In the genomic region with DNA sequence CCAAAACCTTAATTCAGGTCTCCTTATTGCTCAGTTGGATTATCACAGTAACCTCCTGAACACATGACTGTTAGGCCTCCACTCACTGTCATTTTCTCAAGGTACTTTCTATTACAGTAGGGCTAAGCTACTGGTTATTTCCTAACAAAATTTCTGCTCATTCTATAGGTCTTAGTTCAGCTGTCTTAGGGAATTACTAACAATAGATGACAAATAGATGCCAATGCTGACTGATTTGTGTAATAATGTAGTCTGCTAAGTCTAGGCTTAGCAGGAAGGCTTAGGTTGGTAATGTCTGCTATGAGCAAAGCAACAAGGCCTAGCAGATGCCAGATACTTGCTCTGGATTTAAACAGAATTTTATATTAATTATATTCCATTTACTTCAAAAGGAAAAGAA, we compare ENCODE assay signal across 1 cellular context.
TF ChIP-seq lines count a peak whose summit lies in the region.

No MANE protein-coding gene starts in this region.

TF ChIP-seq in GM12878, 131 proteins besides CTCF, POLR2A, EP300 and RAD21:
- TF ChIP-seq RCOR1 (conservative IDR thresholded peaks at IDR 0.05; ENCODE audit: low read depth, low read length) (no peak), ESRRA (IDR thresholded peaks at IDR 0.05; ENCODE audit: low read length) (no peak), BACH1 (IDR thresholded peaks at IDR 0.05; ENCODE audit: borderline replicate concordance) (no peak), RFX5 (IDR thresholded peaks at IDR 0.05; ENCODE audit: low read depth, low read length) (no peak), IKZF2 (IDR thresholded peaks at IDR 0.05) (no peak), IKZF1 (conservative IDR thresholded peaks at IDR 0.05) (no peak), RELA (IDR thresholded peaks at IDR 0.05; ENCODE audit: borderline replicate concordance, partially characterized antibody) (no peak), CEBPB (IDR thresholded peaks at IDR 0.05; ENCODE audit: borderline replicate concordance in 1 of 2, low read depth in 2 of 2, low read length in 2 of 2) (no peak), CBX5 (IDR thresholded peaks at IDR 0.05; ENCODE audit: low read depth) (no peak)
- TF ChIP-seq, protein P1, sequence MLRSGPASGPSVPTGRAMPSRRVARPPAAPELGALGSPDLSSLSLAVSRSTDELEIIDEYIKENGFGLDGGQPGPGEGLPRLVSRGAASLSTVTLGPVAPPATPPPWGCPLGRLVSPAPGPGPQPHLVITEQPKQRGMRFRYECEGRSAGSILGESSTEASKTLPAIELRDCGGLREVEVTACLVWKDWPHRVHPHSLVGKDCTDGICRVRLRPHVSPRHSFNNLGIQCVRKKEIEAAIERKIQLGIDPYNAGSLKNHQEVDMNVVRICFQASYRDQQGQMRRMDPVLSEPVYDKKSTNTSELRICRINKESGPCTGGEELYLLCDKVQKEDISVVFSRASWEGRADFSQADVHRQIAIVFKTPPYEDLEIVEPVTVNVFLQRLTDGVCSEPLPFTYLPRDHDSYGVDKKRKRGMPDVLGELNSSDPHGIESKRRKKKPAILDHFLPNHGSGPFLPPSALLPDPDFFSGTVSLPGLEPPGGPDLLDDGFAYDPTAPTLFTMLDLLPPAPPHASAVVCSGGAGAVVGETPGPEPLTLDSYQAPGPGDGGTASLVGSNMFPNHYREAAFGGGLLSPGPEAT (IDR thresholded peaks at IDR 0.05; ENCODE audit: low read depth): no peak
TF ChIP-seq in GM12878: peak in this region for 0.
